8 cellular contexts compared by ENCODE assay signal in the genomic region with DNA sequence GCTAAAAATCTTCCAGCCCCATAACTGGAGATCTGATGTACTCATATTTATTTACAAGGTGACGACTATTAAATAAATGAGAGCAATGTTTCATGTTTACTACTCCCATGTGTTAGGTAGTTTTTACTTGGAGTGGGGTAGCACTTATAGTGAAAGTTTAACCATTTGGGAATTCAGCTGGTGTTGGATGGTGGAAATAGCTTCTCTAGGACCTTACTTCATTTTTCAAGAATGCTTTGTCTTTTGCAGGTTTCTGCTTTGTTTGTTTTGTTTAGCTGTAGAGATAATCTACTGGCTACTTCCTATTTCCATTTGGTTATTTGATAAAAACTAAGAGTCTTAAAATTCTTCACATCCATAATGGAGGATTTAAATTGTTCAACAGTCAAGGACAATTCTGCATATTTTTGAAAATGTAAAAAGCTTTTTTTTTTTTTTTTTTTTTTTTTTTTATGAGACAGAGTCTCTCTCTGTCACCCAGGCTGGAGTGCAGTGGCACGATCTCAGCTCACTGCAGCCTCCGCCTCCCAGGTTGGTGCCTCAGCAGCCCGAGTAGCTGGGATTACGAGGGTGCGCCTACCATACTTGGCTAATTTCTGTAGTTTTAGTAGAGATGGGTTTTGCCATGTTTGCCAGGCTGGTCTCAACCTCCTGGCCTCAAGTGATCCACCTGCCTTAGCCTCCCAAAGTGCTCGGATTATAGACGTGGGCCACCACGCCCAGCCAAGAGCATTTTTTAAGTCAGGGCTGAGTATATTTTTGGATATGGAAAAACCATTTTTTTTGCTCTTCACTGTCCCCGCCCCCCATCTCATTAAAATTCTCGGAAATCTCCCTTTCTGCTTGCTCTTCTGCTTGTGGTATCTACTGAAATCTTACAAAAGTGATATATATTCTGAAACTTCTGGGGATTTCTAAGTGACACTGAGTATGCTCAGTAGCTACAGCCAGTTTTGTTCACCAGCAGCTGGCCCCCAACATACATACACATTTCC.
DNase-seq lines count a peak whose midpoint lies in the region; ATAC-seq and TF ChIP-seq lines count a peak whose summit lies in the region.

No MANE protein-coding gene starts in this region.

- H3K4me3 ChIP-seq in AG09309 (ENCODE audit: control insufficient read depth, low read depth, low read length) (peak overlapping the region; percentile 55), iPS-20b (ENCODE audit: low read length) (peak overlapping the region; percentile 70)

- H3K27ac ChIP-seq in iPS-20b (ENCODE audit: low read length): no peak overlapping the region

- H3K27me3 ChIP-seq in iPS-20b (ENCODE audit: insufficient read depth, low read length): peaks cover 6% of the 10 kb centered on the region; the same call in 1 of the 2 replicates

- TF ChIP-seq POLR2A in erythroblast (IDR thresholded peaks at IDR 0.05; ENCODE audit: low read length): no peak

- H3K9ac ChIP-seq in iPS-20b (ENCODE audit: low read depth, low read length): peak overlapping the region; percentile 13; the same call in 1 of the 2 replicates

- no peaks in the 10 kb centered on the region for H3K36me3 ChIP-seq in iPS-20b (ENCODE audit: insufficient read depth, low read depth, low read length)

- TF ChIP-seq CTCF in AG09309 (IDR thresholded peaks at IDR 0.05; ENCODE audit: control insufficient read depth, insufficient read depth, low read depth, low read length, missing control alignments): no peak

- DNase-seq in AG09309 (ENCODE audit: low read depth) (no peak), activated T-helper 1 cell treated with Interleukin-2 at 50 U/mL for 16 hours (ENCODE audit: low read depth) (peak; percentile 22), NCI-H2227 (lab: John Stamatoyannopoulos, UW; ENCODE audit: unreplicated experiment) (no peak), erythroblast (lab: John Stamatoyannopoulos, UW) (no peak)
- DNase-seq in stimulated activated CD4-positive, alpha-beta T cell treated with anti-CD3 and anti-CD28 coated beads, Interleukin-4, amount 100 ng/mL, for 24 hours: peak; percentile 65

- H3K9me3 ChIP-seq in iPS-20b (ENCODE audit: insufficient read depth, low read depth, low read length): no peaks in the 10 kb centered on the region

- H3K4me1 ChIP-seq in iPS-20b (ENCODE audit: insufficient read depth, low read length): no peaks in the 10 kb centered on the region

- ATAC-seq in GM19438 (IDR thresholded peaks at IDR 0.05; ENCODE audit: low read depth, unreplicated experiment) (peak; percentile 15), HG03571 (IDR thresholded peaks at IDR 0.05; ENCODE audit: unreplicated experiment) (peak; percentile 21)

Comparison
In these comparisons a context has a peak if more than half of its experiments do, and no peak if none do; other contexts are left out.
1. DNase-seq: peak in activated T-helper 1 cell treated with Interleukin-2 at 50 U/mL for 16 hours (single experiment) and stimulated activated CD4-positive, alpha-beta T cell treated with anti-CD3 and anti-CD28 coated beads, Interleukin-4, amount 100 ng/mL, for 24 hours (single experiment); none in AG09309 (single experiment), NCI-H2227 (single experiment) and erythroblast (0 of 2).